ENCODE assay signal across 8 cellular contexts in the genomic region with DNA sequence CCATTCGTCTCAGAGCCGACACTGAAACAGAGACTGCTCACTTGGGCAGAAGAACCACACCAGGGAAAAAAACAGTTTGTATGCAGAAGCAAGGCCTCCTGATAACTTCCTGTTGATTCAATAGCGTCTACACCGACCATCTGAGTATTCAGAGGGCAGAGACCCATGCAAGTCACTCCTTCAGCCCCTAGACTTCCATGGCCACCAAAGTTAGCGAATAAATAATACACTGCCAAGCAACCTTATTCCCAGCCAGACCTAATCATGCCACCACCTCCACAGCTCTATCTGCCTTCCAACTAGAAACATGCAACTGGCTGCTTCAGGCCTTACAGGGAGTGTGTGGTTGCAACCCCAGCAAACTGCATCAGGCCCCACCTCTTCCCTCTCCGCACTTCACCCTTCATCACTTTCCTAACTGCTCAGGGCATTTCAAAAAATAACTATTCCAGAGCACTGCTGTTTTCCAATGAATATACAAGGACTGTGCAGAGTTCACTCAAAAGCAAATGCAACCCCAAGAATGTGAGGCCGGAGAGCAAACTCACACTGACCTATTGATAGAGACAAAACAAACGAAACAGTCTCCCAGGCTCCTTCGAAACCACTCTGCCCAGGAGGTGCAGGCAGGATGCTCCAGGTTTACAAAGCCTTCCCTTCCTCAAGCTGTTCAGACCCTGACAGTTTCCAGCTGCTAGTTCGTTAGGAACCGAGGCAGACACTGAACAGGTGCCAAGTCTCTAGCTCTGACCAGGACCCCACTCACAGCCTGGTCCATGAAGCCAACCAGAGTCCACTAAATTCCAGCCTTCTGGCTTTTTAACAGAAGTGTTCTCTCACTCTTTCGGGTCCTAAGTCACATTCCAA. TPM values are rescaled to one million over a fixed set of nuclear protein-coding genes. Genes with fewer than 3 reads are reported as not detected.
A peak's percentile ranks its signal among the peaks of the same experiment; 100 is the strongest.
DNase-seq lines count a peak whose midpoint lies in the region; ATAC-seq, FAIRE-seq and TF ChIP-seq lines count a peak whose summit lies in the region.

No MANE protein-coding gene starts in this region.

- WGBS in hepatocyte (ENCODE audit: low lambda C conversion rate, missing lambda C conversion rate), result 37% methylated on average over 12 of the region's 12 CpGs
- 20 to 29% methylated on average over 10 to 12 of the region's 12 CpGs for WGBS in testis, 2 donors

- H3K36me3 ChIP-seq in hepatocyte (replicated peaks; ENCODE audit: insufficient read depth, low read depth), result no peaks in the 10 kb centered on the region
- no peaks in the 10 kb centered on the region for H3K36me3 ChIP-seq in testis (ENCODE audit: low read depth, missing control alignments)

- H3K9me3 ChIP-seq in hepatocyte (ENCODE audit: low read depth) (no peaks in the 10 kb centered on the region), testis (no peaks in the 10 kb centered on the region)

- ATAC-seq in Right ventricle myocardium superior (ENCODE audit: poor library complexity) (peak; percentile 26), Right ventricle myocardium inferior (no peak), GM19467 (IDR thresholded peaks at IDR 0.05; ENCODE audit: unreplicated experiment) (no peak)

- H3K4me3 ChIP-seq in hepatocyte (no peak overlapping the region), testis (no peak overlapping the region)

- CTCF ChIA-PET in activated CD4-positive, alpha-beta memory T cell treated with anti-CD3 and anti-CD28 coated beads, Interleukin-2, amount 10 ng/mL, durations not matched to agents 7 days and 5 days (lab: Charles Lee), result interaction anchor here (1.2 to 4.9 kb wide), 2 partner anchors 24 to 49 kb away, joined by 6 to 18 read pairs; no protein-coding TSS in a partner anchor

- TF ChIP-seq CTCF in hepatocyte (IDR thresholded peaks at IDR 0.05; ENCODE audit: poor library complexity) (no peak), testis (IDR thresholded peaks at IDR 0.05) (no peak)

- H3K27ac Mint-ChIP-seq in activated CD4-positive, alpha-beta memory T cell treated with anti-CD3 and anti-CD28 coated beads, Interleukin-2, amount 10 ng/mL, durations not matched to agents 7 days and 5 days, result peak overlapping the region; percentile 91

- DNase-seq in Right ventricle myocardium superior (no peak), Right ventricle myocardium inferior (ENCODE audit: missing footprints) (no peak), hepatocyte (ENCODE audit: low spot score) (no peak), testis (peak; percentile 20), 8988T (no peak), RCC 7860 (ENCODE audit: low spot score) (no peak)
- peak; percentile 41 for DNase-seq in activated CD4-positive, alpha-beta memory T cell treated with anti-CD3 and anti-CD28 coated beads, Interleukin-2, amount 10 ng/mL, durations not matched to agents 7 days and 5 days

- peaks cover 79% of the 10 kb centered on the region for H3K79me2 ChIP-seq in hepatocyte

- H3K27me3 ChIP-seq in hepatocyte (no peaks in the 10 kb centered on the region), testis (no peaks in the 10 kb centered on the region)

- peaks cover 64% of the 10 kb centered on the region for H3K4me1 ChIP-seq in hepatocyte (ENCODE audit: insufficient read depth)
- peaks cover 68% of the 10 kb centered on the region for H3K4me1 ChIP-seq in testis

- H2AFZ ChIP-seq in hepatocyte, result no peak overlapping the region

- peaks cover 75% of the 10 kb centered on the region for H3K4me1 Mint-ChIP-seq in activated CD4-positive, alpha-beta memory T cell treated with anti-CD3 and anti-CD28 coated beads, Interleukin-2, amount 10 ng/mL, durations not matched to agents 7 days and 5 days

- FAIRE-seq in RCC 7860 (lab: Jason Lieb, UNC), result no peak

- H3K9me2 ChIP-seq in hepatocyte (replicated peaks; ENCODE audit: insufficient read depth), result no peaks in the 10 kb centered on the region

- H3K4me2 ChIP-seq in hepatocyte, result peak overlapping the region; percentile 96

- no peaks in the 10 kb centered on the region for H3K9me3 Mint-ChIP-seq in activated CD4-positive, alpha-beta memory T cell treated with anti-CD3 and anti-CD28 coated beads, Interleukin-2, amount 10 ng/mL, durations not matched to agents 7 days and 5 days

- H3K27ac ChIP-seq in hepatocyte, result peak overlapping the region; percentile 24
- H3K27ac ChIP-seq in testis, result no peak overlapping the region

- no peaks in the 10 kb centered on the region for H3K27me3 Mint-ChIP-seq in activated CD4-positive, alpha-beta memory T cell treated with anti-CD3 and anti-CD28 coated beads, Interleukin-2, amount 10 ng/mL, durations not matched to agents 7 days and 5 days

- POLR2A ChIA-PET in activated CD4-positive, alpha-beta memory T cell treated with anti-CD3 and anti-CD28 coated beads, Interleukin-2, amount 10 ng/mL, durations not matched to agents 7 days and 5 days (lab: Charles Lee), result interaction anchor here (0.9 to 5.3 kb wide), 11 partner anchors 10 to 143 kb away, joined by 3 to 43 read pairs (median 4); a partner anchor contains a TSS

- no peak for TF ChIP-seq POLR2A in testis (IDR thresholded peaks at IDR 0.05)

- intact Hi-C loops in Right ventricle myocardium superior (cut with DNase I) (no loop called here), Right ventricle myocardium inferior (cut with DNase I) (loop anchor here (5.0 to 10.0 kb wide), 2 partner anchors 45 to 132 kb away; a partner anchor contains a TSS), testis (cut with DNase I; ENCODE audit: low total_unique reads) (no loop called here)

- peaks cover 14% of the 10 kb centered on the region for H3K36me3 Mint-ChIP-seq in activated CD4-positive, alpha-beta memory T cell treated with anti-CD3 and anti-CD28 coated beads, Interleukin-2, amount 10 ng/mL, durations not matched to agents 7 days and 5 days (ENCODE audit: low read depth)

- peaks cover 79% of the 10 kb centered on the region for H4K20me1 ChIP-seq in hepatocyte (ENCODE audit: insufficient read depth, poor library complexity, severe bottlenecking)

- H3K4me3 Mint-ChIP-seq in activated CD4-positive, alpha-beta memory T cell treated with anti-CD3 and anti-CD28 coated beads, Interleukin-2, amount 10 ng/mL, durations not matched to agents 7 days and 5 days, result peak overlapping the region; percentile 94

RNA-seq across cellular contexts. Expression of a gene that starts 3.6 kb away (rescaled TPM):
- 62.4 TPM for total RNA-seq in Right ventricle myocardium superior
- 61.6 TPM for total RNA-seq in Right ventricle myocardium inferior
- total RNA-seq in activated CD4-positive, alpha-beta memory T cell treated with anti-CD3 and anti-CD28 coated beads, Interleukin-2, amount 10 ng/mL, durations not matched to agents 7 days and 5 days, result 100 to 1,000 TPM; 162 to 166 TPM
- total RNA-seq in hepatocyte, result 40.8 and 44.2 TPM in 2 replicates
- 38.0 and 46.7 TPM in 2 replicates for polyA plus RNA-seq in hepatocyte
- 100 to 1,000 TPM; 159 to 173 TPM for total RNA-seq in testis
- 172 TPM for polyA plus RNA-seq in testis (ENCODE audit: insufficient read depth, low read depth, low replicate concordance)

Comparison
In these comparisons a context has a peak if more than half of its experiments do, and no peak if none do; other contexts are left out.
1. DNase-seq: peak in activated CD4-positive, alpha-beta memory T cell treated with anti-CD3 and anti-CD28 coated beads, Interleukin-2, amount 10 ng/mL, durations not matched to agents 7 days and 5 days (single experiment) and testis (single experiment); none in Right ventricle myocardium superior (single experiment), Right ventricle myocardium inferior (single experiment), hepatocyte (single experiment), 8988T (single experiment) and RCC 7860 (single experiment).